In genomic region chr10:110567201-110568054, GRCh38 we compare ENCODE assay signal across 8 cellular contexts. TPM values are rescaled to one million over a fixed set of nuclear protein-coding genes. Genes with fewer than 3 reads are reported as not detected.
DNase-seq lines count a peak whose midpoint lies in the region; ATAC-seq, FAIRE-seq and TF ChIP-seq lines count a peak whose summit lies in the region.

SMC3 (plus strand) TSS chr10:110567695; CDS start chr10:110567817, 122 bp downstream.

- ATAC-seq in memory B cell (ENCODE audit: low read depth): peak; percentile 83

- H3K4me3 ChIP-seq in H1 (ENCODE audit: extremely low read depth in 1 of 4, insufficient read depth in 2 of 4, low read depth in 3 of 4, low read length in 4 of 4): peak within 1 kb of the TSS; percentile 88 to 95 (median 91)

- peak within 1 kb of the TSS; percentile 74; the same call in 1 of the 2 replicates for H2BK20ac ChIP-seq in H1 (ENCODE audit: low read length)

- 0% methylated on average over 52 of the region's 64 CpGs; no CpG with 5 or more reads in 1 of the 2 experiments for WGBS in H1 (ENCODE audit: extremely low coverage in 1 of 2, insufficient coverage in 1 of 2, insufficient read length in 1 of 2, insufficient replicate concordance in 2 of 2, low coverage in 1 of 2, low lambda C conversion rate in 2 of 2, missing lambda C conversion rate in 1 of 2), 2 experiments

- TF ChIP-seq POLR2A in H1 (IDR thresholded peaks at IDR 0.05; ENCODE audit: control extremely low read depth in 1 of 2, low read depth in 2 of 2, low read length in 2 of 2): peak in 1 of 2 experiments; percentile 87; a peak in 2 of 3 replicates

- H3K36me3 Mint-ChIP-seq in memory B cell: peaks cover 5% of the 10 kb centered on the region

- no peak; a peak in 1 of 4 replicates for TF ChIP-seq RAD21 in H1 (IDR thresholded peaks at IDR 0.05 in 1 of 2, conservative IDR thresholded peaks at IDR 0.05 in 1 of 2; ENCODE audit: low read depth in 2 of 2, low read length in 2 of 2)

- H2BK120ac ChIP-seq in H1 (replicated peaks; ENCODE audit: low read depth, low read length): peak within 1 kb of the TSS; percentile 99

- TF ChIP-seq EP300 in H1 (IDR thresholded peaks at IDR 0.05; ENCODE audit: borderline replicate concordance in 1 of 2, low read depth in 2 of 2, low read length in 2 of 2): peak; percentile 17 to 98

- peak within 1 kb of the TSS; percentile 99 for H4K8ac ChIP-seq in H1 (ENCODE audit: extremely low read depth, insufficient read depth, low read length)

- no peaks in the 10 kb centered on the region for H3K27me3 ChIP-seq in H1 (replicated peaks in 1 of 4; ENCODE audit: control insufficient read depth in 3 of 4, extremely low read depth in 1 of 4, insufficient read depth in 3 of 4, low read length in 3 of 4)

- peaks cover 19 to 48% of the 10 kb centered on the region in 2 experiments for H3K79me2 ChIP-seq in H1 (ENCODE audit: control insufficient read depth in 1 of 2, insufficient read depth in 2 of 2, low read length in 2 of 2)

- H3K4me1 ChIP-seq in H1 (replicated peaks in 1 of 4; ENCODE audit: control insufficient read depth in 3 of 4, insufficient read depth in 4 of 4, low read length in 3 of 4): peaks cover 0 to 4% (median 0%) of the 10 kb centered on the region in 4 experiments; a peak in 2 of 7 replicates

- peak within 1 kb of the TSS; percentile 79 to 91 for H3K4me2 ChIP-seq in H1 (ENCODE audit: insufficient read depth in 1 of 2, low read depth in 2 of 2, low read length in 2 of 2)

- CTCF ChIA-PET in H1 (lab: Charles Lee; ENCODE audit: partially characterized antibody): interaction anchor here (1.5 to 1.7 kb wide), 2 partner anchors 214 to 361 kb away, joined by 3 to 6 read pairs; no protein-coding TSS in a partner anchor

- H3K27ac ChIP-seq in H1 (ENCODE audit: low read depth, low read length): peak within 1 kb of the TSS; percentile 98

- H2AK5ac ChIP-seq in H1 (ENCODE audit: low read depth, low read length): no peak within 1 kb of the TSS

- TF ChIP-seq CTCF in GM20000 (IDR thresholded peaks at IDR 0.05; ENCODE audit: extremely low read depth, missing control alignments): no peak
- TF ChIP-seq CTCF in H1 (IDR thresholded peaks at IDR 0.05; ENCODE audit: control extremely low read depth in 1 of 3, insufficient read depth in 1 of 3, low read depth in 1 of 3, low read length in 3 of 3): no peak

- H3K18ac ChIP-seq in H1 (ENCODE audit: extremely low read depth, low read length): peak within 1 kb of the TSS; percentile 60

- peaks cover 19% of the 10 kb centered on the region for H3K4me1 Mint-ChIP-seq in memory B cell

- H2BK12ac ChIP-seq in H1 (ENCODE audit: low read depth, low read length): peak within 1 kb of the TSS; percentile 82; the same call in 1 of the 2 replicates

- POLR2A ChIA-PET in H1 (lab: Charles Lee; ENCODE audit: partially characterized antibody): interaction anchor here (0.7 to 3.1 kb wide), 17 partner anchors 9 to 261 kb away, joined by 3 to 16 read pairs (median 4); no protein-coding TSS in a partner anchor

- peak within 1 kb of the TSS; percentile 44 for H3K4ac ChIP-seq in H1 (replicated peaks; ENCODE audit: insufficient read length, low read depth, low read length)

- peak within 1 kb of the TSS; percentile 92; the same call in 1 of the 2 replicates for H2AFZ ChIP-seq in H1 (ENCODE audit: low read length)

- no peak within 1 kb of the TSS for H3K14ac ChIP-seq in H1 (ENCODE audit: insufficient read length)

- FAIRE-seq in H1 (lab: Jason Lieb, UNC): peak; percentile 48

- peak within 1 kb of the TSS; percentile 92 for H3K4me3 Mint-ChIP-seq in memory B cell

- no peaks in the 10 kb centered on the region for H3K27me3 Mint-ChIP-seq in memory B cell

- H3K9me3 ChIP-seq in H1 (ENCODE audit: insufficient read depth in 2 of 2, low read depth in 1 of 2, low read length in 1 of 2): no peaks in the 10 kb centered on the region

- H3K79me1 ChIP-seq in H1 (ENCODE audit: low read depth, low read length): 0 out of 2 replicates have a peak, but pooled peaks cover 4% of the 10 kb centered on the region

- peaks cover 7 to 13% of the 10 kb centered on the region in 2 experiments for H4K20me1 ChIP-seq in H1 (replicated peaks in 1 of 2; ENCODE audit: control insufficient read depth in 1 of 2, insufficient read depth in 2 of 2, low read length in 2 of 2)

- no peak within 1 kb of the TSS for H2BK15ac ChIP-seq in H1 (ENCODE audit: low read length)

- peaks cover 0 to 26% (median 8%) of the 10 kb centered on the region in 4 experiments; a peak in 6 of 8 replicates for H3K36me3 ChIP-seq in H1 (ENCODE audit: control insufficient read depth in 2 of 4, insufficient read depth in 4 of 4, low read length in 3 of 4)

- H3K27ac Mint-ChIP-seq in memory B cell: peak within 1 kb of the TSS; percentile 98

- peak within 1 kb of the TSS; percentile 96 for H2BK5ac ChIP-seq in H1 (ENCODE audit: low read depth, low read length)

- DNase-seq in CMK (ENCODE audit: low read depth) (peak; percentile 73), GM20000 (ENCODE audit: low spot score) (peak; percentile 86), HT-29 (ENCODE audit: low spot score) (peak; percentile 96), NOMO-1 (lab: John Stamatoyannopoulos, UW; ENCODE audit: unreplicated experiment in 2 of 2) (peak; percentile 91 to 94), H1 (ENCODE audit: low read depth in 1 of 2, low spot score in 2 of 2) (peak; percentile 87 to 96), memory B cell (ENCODE audit: low spot score in 2 of 2) (peak; percentile 93)
- peak; percentile 81 to 87 (median 84) for DNase-seq in activated CD8-positive, alpha-beta memory T cell treated with anti-CD3 and anti-CD28 coated beads for 48 hours (ENCODE audit: low read depth in 2 of 3, low spot score in 2 of 3)
- peak; percentile 76 for DNase-seq in stimulated activated CD8-positive, alpha-beta memory T cell treated with anti-CD3 and anti-CD28 coated beads, Interleukin-12 subunit alpha, Interleukin-12 subunit beta, amount 100 ng/mL, for 24 hours (ENCODE audit: extremely low read depth)

- no peak within 1 kb of the TSS for H3K23ac ChIP-seq in H1 (ENCODE audit: insufficient read length)

- peaks cover 3% of the 10 kb centered on the region; the same call in 1 of the 2 replicates for H3K23me2 ChIP-seq in H1 (ENCODE audit: low read depth, low read length)

- peak within 1 kb of the TSS; percentile 95 for H4K5ac ChIP-seq in H1 (ENCODE audit: insufficient read length, low read depth, low read length)

- H3K9ac ChIP-seq in H1 (replicated peaks in 1 of 4; ENCODE audit: extremely low read depth in 1 of 4, low read depth in 3 of 4, low read length in 3 of 4): peak within 1 kb of the TSS; percentile 97 to 99 (median 98)

- H4K91ac ChIP-seq in H1 (replicated peaks; ENCODE audit: insufficient read length, low read length): peak within 1 kb of the TSS; percentile 91

- no peaks in the 10 kb centered on the region for H3K9me3 Mint-ChIP-seq in memory B cell

- peak within 1 kb of the TSS; percentile 95 for H3K56ac ChIP-seq in H1 (replicated peaks; ENCODE audit: insufficient read length, low read depth, low read length)

TF ChIP-seq in H1, 55 proteins besides CTCF, POLR2A, EP300 and RAD21 (continues in another document):
- TF ChIP-seq SRF (IDR thresholded peaks at IDR 0.05; ENCODE audit: low read depth, low read length): no peak
- peak; percentile 92 for TF ChIP-seq PHF8 (conservative IDR thresholded peaks at IDR 0.05; ENCODE audit: low read depth, low read length)
- TF ChIP-seq MAX (IDR thresholded peaks at IDR 0.05): peak; percentile 98
- peak; percentile 63; the same call in 1 of the 2 replicates for TF ChIP-seq RBBP5 (IDR thresholded peaks at IDR 0.05; ENCODE audit: borderline replicate concordance, low read depth, low read length)
- 0 out of 2 replicates have a peak, but pooled peaks have one; percentile 38 for TF ChIP-seq SP4 (IDR thresholded peaks at IDR 0.05; ENCODE audit: low read length)
- TF ChIP-seq ATF3 (IDR thresholded peaks at IDR 0.05; ENCODE audit: insufficient read depth, low read depth, low read length): peak; percentile 50; the same call in 1 of the 2 replicates
- peak; percentile 78; the same call in 1 of the 2 replicates for TF ChIP-seq KDM1A (IDR thresholded peaks at IDR 0.05; ENCODE audit: borderline replicate concordance, low read length)
- TF ChIP-seq, protein P1, sequence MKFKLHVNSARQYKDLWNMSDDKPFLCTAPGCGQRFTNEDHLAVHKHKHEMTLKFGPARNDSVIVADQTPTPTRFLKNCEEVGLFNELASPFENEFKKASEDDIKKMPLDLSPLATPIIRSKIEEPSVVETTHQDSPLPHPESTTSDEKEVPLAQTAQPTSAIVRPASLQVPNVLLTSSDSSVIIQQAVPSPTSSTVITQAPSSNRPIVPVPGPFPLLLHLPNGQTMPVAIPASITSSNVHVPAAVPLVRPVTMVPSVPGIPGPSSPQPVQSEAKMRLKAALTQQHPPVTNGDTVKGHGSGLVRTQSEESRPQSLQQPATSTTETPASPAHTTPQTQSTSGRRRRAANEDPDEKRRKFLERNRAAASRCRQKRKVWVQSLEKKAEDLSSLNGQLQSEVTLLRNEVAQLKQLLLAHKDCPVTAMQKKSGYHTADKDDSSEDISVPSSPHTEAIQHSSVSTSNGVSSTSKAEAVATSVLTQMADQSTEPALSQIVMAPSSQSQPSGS (IDR thresholded peaks at IDR 0.05; ENCODE audit: low read length): peak; percentile 80; the same call in 1 of the 2 replicates
- TF ChIP-seq TCF12 (IDR thresholded peaks at IDR 0.05; ENCODE audit: low read depth, low read length): no peak
- TF ChIP-seq SP2 (IDR thresholded peaks at IDR 0.05; ENCODE audit: low read length): no peak
- TF ChIP-seq TEAD4 (IDR thresholded peaks at IDR 0.05; ENCODE audit: low read depth, low read length): peak; percentile 98
- peak; percentile 79 for TF ChIP-seq SP1 (IDR thresholded peaks at IDR 0.05; ENCODE audit: low read depth, low read length)
- no peak for TF ChIP-seq CEBPB (IDR thresholded peaks at IDR 0.05; ENCODE audit: low read depth, low read length)

RNA-seq across cellular contexts. Expression of gene SMC3, which starts in this region (rescaled TPM):
- total RNA-seq in HT-29 (2014; rRNA removed; shearing (Covaris generic)): 13.0 and 13.8 TPM in 2 replicates
- 89.8 and 93.4 TPM in 2 replicates for total RNA-seq in H1 (2021; fragmentation: NEBNext Ultra II Directional; extraction: Animal tissue kit (Norgen Biotek cat#: 25700))
- 7.8 and 12.7 TPM in 2 replicates for polyA plus RNA-seq in H1 (2011; rRNA removed)
- polyA plus RNA-seq in H1 (2011; cell fraction: cytosol; rRNA removed): 29.8 TPM
- polyA plus RNA-seq in H1 (2011; cell fraction: nucleus; rRNA removed): 5.9 TPM
- polyA plus RNA-seq in H1 (2012, experiment 1 of 2): 44.2 to 101 TPM (median 59.5 TPM) in 4 replicates
- polyA plus RNA-seq in H1 (2012, experiment 2 of 2): 4.2 TPM
- polyA plus RNA-seq in H1 (2013, experiment 1 of 2): 65.2 TPM
- polyA plus RNA-seq in H1 (2013, experiment 2 of 2): 67.9 TPM
- 14.4 and 18.6 TPM in 2 replicates for polyA minus RNA-seq in H1 (2011; rRNA and poly(A)+ RNA removed)
- 23.2 TPM for polyA minus RNA-seq in H1 (2011; cell fraction: cytosol; rRNA and poly(A)+ RNA removed)
- polyA minus RNA-seq in H1 (2011; cell fraction: nucleus; rRNA and poly(A)+ RNA removed): 21.7 TPM

Comparison
In these comparisons a context has a peak if more than half of its experiments do, and no peak if none do; other contexts are left out.
1. Peak in every context shown above with its lines: DNase-seq, ATAC-seq, H3K4me3 ChIP-seq and H3K27ac ChIP-seq.